Comparison of ENCODE assay signal across 10 cellular contexts in the genomic region with DNA sequence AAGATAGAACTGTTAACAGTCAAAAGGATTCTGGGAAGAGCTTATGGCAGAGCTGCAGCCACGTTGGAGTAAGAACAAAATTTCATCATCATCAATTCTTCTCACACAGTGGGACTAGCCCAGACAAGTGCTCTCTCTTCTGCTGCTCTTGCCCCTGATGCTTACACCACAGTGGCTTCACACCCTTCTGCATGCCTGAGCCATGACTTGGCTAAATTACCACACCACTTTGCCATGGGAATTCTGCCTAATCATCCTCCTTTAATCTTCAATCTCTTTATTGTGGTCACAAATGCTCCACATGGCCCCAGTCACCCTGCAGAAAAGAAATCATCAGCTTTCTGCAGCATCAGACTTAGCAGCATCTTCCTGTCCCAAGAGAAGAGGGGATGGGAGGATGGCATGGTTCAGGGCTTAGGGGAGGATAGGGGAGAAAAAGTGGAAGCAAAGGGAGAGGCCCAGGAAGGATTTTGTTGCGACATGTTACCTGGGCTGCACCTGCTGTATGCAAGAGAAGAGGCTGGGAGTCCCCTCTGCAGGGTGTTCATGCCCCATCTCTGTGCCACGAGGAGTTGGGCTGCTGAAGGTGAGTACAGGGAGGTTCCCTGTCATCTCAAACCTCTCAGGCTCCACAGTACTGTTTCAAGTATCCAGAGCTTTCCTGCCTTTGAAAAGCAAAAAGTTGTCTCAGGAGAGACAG. TPM values are rescaled to one million over a fixed set of nuclear protein-coding genes. Genes with fewer than 3 reads are reported as not detected.
A peak's percentile ranks its signal among the peaks of the same experiment; 100 is the strongest.
DNase-seq lines count a peak whose midpoint lies in the region; ATAC-seq, FAIRE-seq and TF ChIP-seq lines count a peak whose summit lies in the region.
"Had no signal": no experiment of that assay in that cellular context is flagged by ENCODE, and none has a peak within 500 bp of the region (broad histone marks: within the 10 kb centered on the region; RNA-seq: fewer than 3 reads in every experiment).

No MANE protein-coding gene starts in this region.

- H3K4me3 ChIP-seq in fibroblast of mammary gland (ENCODE audit: control insufficient read depth, low read depth, low read length) (no peak overlapping the region), thyroid gland (replicated peaks in 1 of 3) (no peak overlapping the region), ascending aorta (no peak overlapping the region)

- H3K27ac ChIP-seq in thyroid gland, result no peak overlapping the region
- H3K27ac ChIP-seq in ascending aorta, result no peak overlapping the region

- intact Hi-C loops in thyroid gland (cut with DNase I) (no loop called here), ascending aorta (cut with DNase I) (no loop called here)

- no peaks in the 10 kb centered on the region for H3K36me3 ChIP-seq in thyroid gland
- no peaks in the 10 kb centered on the region for H3K36me3 ChIP-seq in ascending aorta

- H3K9me3 ChIP-seq in thyroid gland (no peaks in the 10 kb centered on the region), ascending aorta (no peaks in the 10 kb centered on the region)

- ATAC-seq in HG03159 (IDR thresholded peaks at IDR 0.05; ENCODE audit: unreplicated experiment), result no peak

- no peak for TF ChIP-seq CTCF in fibroblast of mammary gland (conservative IDR thresholded peaks at IDR 0.05; ENCODE audit: control insufficient read depth, insufficient read depth, low read depth, low read length)
- no peak for TF ChIP-seq CTCF in thyroid gland (IDR thresholded peaks at IDR 0.05)
- no peak for TF ChIP-seq CTCF in ascending aorta (IDR thresholded peaks at IDR 0.05)

- H3K27me3 ChIP-seq in thyroid gland (no peaks in the 10 kb centered on the region), ascending aorta (no peaks in the 10 kb centered on the region)

- no peak for FAIRE-seq in H54 (lab: Jason Lieb, UNC)

- DNase-seq in H54 (ENCODE audit: insufficient read length, low spot score) (peak; percentile 15), RPMI8226 (peak; percentile 31), fibroblast of mammary gland (ENCODE audit: low read depth) (peak; percentile 93), thyroid gland (peak; percentile 11 to 18), ascending aorta (ENCODE audit: low spot score in 2 of 2) (no peak)
- DNase-seq in stimulated activated CD8-positive, alpha-beta memory T cell treated with anti-CD3 and anti-CD28 coated beads, Interleukin-4, amount 100 ng/mL, for 48 hours, result no peak
- DNase-seq: activated naive CD4-positive, alpha-beta T cell treated with anti-CD3 and anti-CD28 coated beads, Interleukin-2, amount 50 U/mL, for 16 hours; NCI-H510A had no signal

- H3K4me1 ChIP-seq in thyroid gland (peaks cover 3 to 13% of the 10 kb centered on the region in 2 donors), ascending aorta (no peaks in the 10 kb centered on the region)

- no peak for TF ChIP-seq POLR2A in H54 (IDR thresholded peaks at IDR 0.05; ENCODE audit: low read depth, low read length)
- no peak for TF ChIP-seq POLR2A in thyroid gland (IDR thresholded peaks at IDR 0.05)

- WGBS in thyroid gland, 2 donors, result 51 to 64% methylated on average over 3 of the region's 3 CpGs

RNA-seq across cellular contexts. Expression of a gene that starts 9.0 kb away (rescaled TPM):
- not detected for total RNA-seq in thyroid gland
- total RNA-seq in ascending aorta, result not detected
- total RNA-seq: glomerular endothelial cell had no signal

RNA-seq across cellular contexts. Expression of a gene that starts 52.7 kb away (rescaled TPM):
- total RNA-seq in thyroid gland (under 1 TPM in 3 of 4 donors, not detected in 1; 0.11 to 0.40 (median 0.13) TPM), ascending aorta (not detected)

RNA-seq across cellular contexts. Expression of a gene that starts 56.0 kb away (rescaled TPM):
- not detected for total RNA-seq in thyroid gland
- total RNA-seq in ascending aorta, result not detected
- total RNA-seq: glomerular endothelial cell had no signal

Comparison
In these comparisons a context has a peak if more than half of its experiments do, and no peak if none do; other contexts are left out.
1. DNase-seq: peak in H54 (single experiment), RPMI8226 (single experiment), fibroblast of mammary gland (single experiment) and thyroid gland (2 of 2); none in stimulated activated CD8-positive, alpha-beta memory T cell treated with anti-CD3 and anti-CD28 coated beads, Interleukin-4, amount 100 ng/mL, for 48 hours (single experiment) and ascending aorta (0 of 2).